ENCODE assay signal across 8 cellular contexts in the genomic region with DNA sequence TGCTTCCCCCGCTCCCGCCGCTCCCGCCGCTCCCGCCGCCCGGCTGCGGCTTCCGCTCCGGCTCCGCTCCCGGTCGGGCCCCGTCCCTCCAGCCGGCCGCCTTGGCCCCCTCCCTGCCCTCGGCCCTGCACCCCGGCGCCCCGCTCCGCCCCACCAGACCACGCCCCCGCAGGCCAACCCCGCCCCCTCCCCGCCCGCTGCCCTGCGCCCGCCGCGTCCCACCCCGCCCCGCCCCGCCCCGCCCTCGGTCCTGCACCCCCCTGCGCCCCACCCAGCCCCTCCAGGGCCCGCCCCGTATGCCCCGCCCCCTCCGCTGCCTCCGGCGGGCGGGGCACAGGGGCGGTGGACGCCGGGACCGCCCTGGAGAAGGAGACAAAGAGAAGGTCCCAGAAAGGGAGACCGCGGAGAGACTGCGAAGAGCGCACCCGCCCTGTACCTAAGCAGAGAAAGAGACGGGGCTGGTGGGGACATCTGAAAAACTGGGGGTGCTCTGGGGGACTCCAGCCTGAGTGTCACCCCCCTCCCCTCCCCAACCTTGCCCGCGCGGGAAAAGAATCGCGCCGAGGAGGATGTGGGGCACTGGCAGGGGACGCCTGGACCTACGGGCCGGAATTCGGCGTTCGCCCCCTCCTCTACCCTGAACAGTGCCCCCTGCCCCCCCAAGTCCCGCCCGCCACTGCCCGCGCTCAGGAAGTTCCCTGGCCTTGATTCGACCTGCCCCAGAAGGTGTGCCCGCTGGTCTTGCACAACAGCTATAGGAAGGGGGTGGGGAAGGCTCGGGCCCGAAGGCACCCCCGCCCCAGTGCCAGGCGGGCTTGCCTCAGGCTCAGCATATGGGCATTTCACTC. TPM values are rescaled to one million over a fixed set of nuclear protein-coding genes. Genes with fewer than 3 reads are reported as not detected.
A peak's percentile ranks its signal among the peaks of the same experiment; 100 is the strongest.
DNase-seq lines count a peak whose midpoint lies in the region; ATAC-seq and TF ChIP-seq lines count a peak whose summit lies in the region.

No MANE protein-coding gene starts in this region.

- no peaks in the 10 kb centered on the region for H3K9me3 ChIP-seq in left lung

- ATAC-seq in left lung = peak; percentile 77
- no peak for ATAC-seq in HG02970 (IDR thresholded peaks at IDR 0.05; ENCODE audit: low FRiP score, unreplicated experiment)

- H3K36me3 ChIP-seq in left lung = peaks cover 0 to 14% of the 10 kb centered on the region in 2 donors

- peaks cover 31 to 76% of the 10 kb centered on the region in 2 donors for H3K4me1 ChIP-seq in left lung

- intact Hi-C loops in left lung (cut with DNase I) = no loop called here

- H3K4me3 ChIP-seq in HFF-Myc (replicated peaks; ENCODE audit: low read depth, low read length) (peak overlapping the region; percentile 81), coronary artery (peak overlapping the region; percentile 93), left lung (peak overlapping the region; percentile 81 to 92)

- peaks cover 0 to 22% of the 10 kb centered on the region in 2 donors for H3K27me3 ChIP-seq in left lung

- H3K27ac ChIP-seq in coronary artery (peak overlapping the region; percentile 93 to 98), left lung (peak overlapping the region; percentile 88 to 92)

- no peak for TF ChIP-seq CTCF in HFF-Myc (IDR thresholded peaks at IDR 0.05; ENCODE audit: low read depth, low read length, missing control alignments)
- TF ChIP-seq CTCF in coronary artery (IDR thresholded peaks at IDR 0.05) = no peak
- no peak for TF ChIP-seq CTCF in left lung (IDR thresholded peaks at IDR 0.05)

- DNase-seq in COR-L47 (lab: John Stamatoyannopoulos, UW) (peak; percentile 77), HFF-Myc (ENCODE audit: extremely low read depth, low read depth) (no peak), NCI-H510A (lab: John Stamatoyannopoulos, UW) (peak; percentile 86), coronary artery (ENCODE audit: low spot score) (peak; percentile 86), left lung (peak; percentile 85 to 93)
- peak; percentile 55 to 59 for DNase-seq in activated CD4-positive, alpha-beta T cell treated with anti-CD3 and anti-CD28 coated beads, Interleukin-2, amount 50 U/mL, for 24 hours (ENCODE audit: low read depth in 1 of 2, low spot score in 1 of 2)
- peak; percentile 72 for DNase-seq in stimulated activated CD4-positive, alpha-beta T cell treated with anti-CD3 and anti-CD28 coated beads, Interleukin-4, amount 100 ng/mL, for 1 hour

RNA-seq across cellular contexts. Expression of a gene that starts 42.9 kb away (rescaled TPM):
- 10 to 100 TPM; 63.0 to 76.7 TPM for total RNA-seq in left lung
